13 cellular contexts compared by ENCODE assay signal in genomic region chr3:9136746-9137434, GRCh38.
DNase-seq lines count a peak whose midpoint lies in the region; ATAC-seq, FAIRE-seq and TF ChIP-seq lines count a peak whose summit lies in the region.
"Had no signal": no experiment of that assay in that cellular context is flagged by ENCODE, and none has a peak within 500 bp of the region (broad histone marks: within the 10 kb centered on the region; RNA-seq: fewer than 3 reads in every experiment).

No MANE protein-coding gene starts in this region.

- H3K4me1 Mint-ChIP-seq in brain: peaks cover 72% of the 10 kb centered on the region
- H3K4me1 Mint-ChIP-seq in CD4-positive, alpha-beta memory T cell: no peaks in the 10 kb centered on the region

- peaks cover 27% of the 10 kb centered on the region for H3K27me3 ChIP-seq in HUES48 (ENCODE audit: control insufficient read depth, insufficient read depth, low read length)
- peaks cover 3 to 39% of the 10 kb centered on the region in 2 experiments for H3K27me3 ChIP-seq in mesenchymal stem cell (ENCODE audit: control insufficient read depth in 1 of 2, insufficient read depth in 1 of 2, low read length in 2 of 2)
- peaks cover 16% of the 10 kb centered on the region for H3K27me3 ChIP-seq in smooth muscle cell (ENCODE audit: low read depth)
- no peaks in the 10 kb centered on the region for H3K27me3 ChIP-seq in CD4-positive, alpha-beta memory T cell (ENCODE audit: insufficient read depth, low read length)
- H3K27me3 ChIP-seq: MG63 had no signal

- H3K4me2 ChIP-seq in mesenchymal stem cell (ENCODE audit: low read length, poor library complexity, severe bottlenecking) (no peak overlapping the region), smooth muscle cell (peak overlapping the region; percentile 91)

- TF ChIP-seq CTCF in brain (conservative IDR thresholded peaks at IDR 0.05) (no peak), smooth muscle cell (IDR thresholded peaks at IDR 0.05; ENCODE audit: borderline replicate concordance, insufficient read depth, poor library complexity, severe bottlenecking) (no peak)

- H4K8ac ChIP-seq in mesenchymal stem cell (ENCODE audit: low read length): no peak overlapping the region

- POLR2A ChIA-PET in CD4-positive, alpha-beta memory T cell (lab: Charles Lee; ENCODE audit: partially characterized antibody): no interaction called here

- no peak overlapping the region for H3K4ac ChIP-seq in mesenchymal stem cell (ENCODE audit: low read depth in 1 of 2, low read length in 2 of 2)

- no peak overlapping the region for H2BK120ac ChIP-seq in mesenchymal stem cell (ENCODE audit: low read depth, low read length)

- peaks cover 3 to 16% (median 8%) of the 10 kb centered on the region in 5 experiments for H3K9me3 Mint-ChIP-seq in brain
- peaks cover 0 to 7% (median 3%) of the 10 kb centered on the region in 8 donors for H3K9me3 Mint-ChIP-seq in CD4-positive, alpha-beta memory T cell

- 90% methylated on average over 12 of the region's 12 CpGs for WGBS in mesenchymal stem cell
- 94% methylated on average over 12 of the region's 12 CpGs for WGBS in smooth muscle cell (ENCODE audit: low lambda C conversion rate)

- H4K91ac ChIP-seq in mesenchymal stem cell (ENCODE audit: low read length): no peak overlapping the region

- H3K36me3 ChIP-seq in HUES48 (ENCODE audit: control insufficient read depth, insufficient read depth, low read length) (no peaks in the 10 kb centered on the region), mesenchymal stem cell (ENCODE audit: control insufficient read depth in 1 of 2, insufficient read depth in 2 of 2, low read depth in 1 of 2, low read length in 2 of 2) (no peaks in the 10 kb centered on the region), smooth muscle cell (ENCODE audit: low read depth) (no peaks in the 10 kb centered on the region)
- no peaks in the 10 kb centered on the region for H3K36me3 ChIP-seq in CD4-positive, alpha-beta memory T cell (ENCODE audit: insufficient read depth, low read length)
- H3K36me3 ChIP-seq: MG63 had no signal

- H3K18ac ChIP-seq in mesenchymal stem cell (ENCODE audit: low read depth in 1 of 2, low read length in 2 of 2): no peak overlapping the region

- no peak overlapping the region for H3K9ac ChIP-seq in HUES48 (ENCODE audit: low read depth, low read length)
- peak overlapping the region; percentile 47 for H3K9ac ChIP-seq in mesenchymal stem cell (ENCODE audit: low read length)
- no peak overlapping the region for H3K9ac ChIP-seq in smooth muscle cell (ENCODE audit: low read depth)

- H3K27ac Mint-ChIP-seq in brain: peak overlapping the region; percentile 8 to 87 (median 60)
- H3K27ac Mint-ChIP-seq in CD4-positive, alpha-beta memory T cell: no peak overlapping the region

- no peak overlapping the region for H2BK12ac ChIP-seq in mesenchymal stem cell (ENCODE audit: low read length in 2 of 2)

- peaks cover 8% of the 10 kb centered on the region for H3K27me3 Mint-ChIP-seq in brain
- peaks cover 6 to 24% of the 10 kb centered on the region in 2 donors for H3K27me3 Mint-ChIP-seq in CD4-positive, alpha-beta memory T cell

- ATAC-seq in HG02884 (IDR thresholded peaks at IDR 0.05; ENCODE audit: unreplicated experiment): no peak

- H3K27ac ChIP-seq in HUES48 (ENCODE audit: low read depth, low read length) (no peak overlapping the region), mesenchymal stem cell (ENCODE audit: low read length, poor library complexity, severe bottlenecking) (no peak overlapping the region), smooth muscle cell (ENCODE audit: low read depth) (no peak overlapping the region)
- H3K27ac ChIP-seq in CD4-positive, alpha-beta memory T cell (ENCODE audit: low read depth, low read length): no peak overlapping the region
- H3K27ac ChIP-seq: SK-N-MC, skin epidermis had no signal

- H3F3A ChIP-seq in smooth muscle cell (ENCODE audit: low read depth): no peaks in the 10 kb centered on the region

- no peaks in the 10 kb centered on the region for H4K20me1 ChIP-seq in smooth muscle cell (ENCODE audit: low read depth)

- no peak overlapping the region for H2BK5ac ChIP-seq in mesenchymal stem cell (ENCODE audit: low read depth, low read length, poor library complexity, severe bottlenecking)

- no peaks in the 10 kb centered on the region for H3K79me2 ChIP-seq in smooth muscle cell (ENCODE audit: low read depth)

- H3K4me3 ChIP-seq in HUES48 (ENCODE audit: low read depth, low read length) (peak overlapping the region; percentile 5; the same call in 1 of the 2 replicates), mesenchymal stem cell (ENCODE audit: insufficient read depth in 1 of 2, low read depth in 1 of 2, low read length in 2 of 2) (no peak overlapping the region), smooth muscle cell (peak overlapping the region; percentile 51)
- no peak overlapping the region for H3K4me3 ChIP-seq in CD4-positive, alpha-beta memory T cell (ENCODE audit: low read length in 2 of 2)
- H3K4me3 ChIP-seq: MG63, SK-N-MC had no signal

- no peak overlapping the region for H2BK15ac ChIP-seq in mesenchymal stem cell (ENCODE audit: low read depth, poor library complexity, severe bottlenecking)

- H3K23ac ChIP-seq in mesenchymal stem cell (ENCODE audit: low read length in 2 of 2): no peak overlapping the region

- H2AFZ ChIP-seq in mesenchymal stem cell (ENCODE audit: low read depth, low read length) (no peak overlapping the region), smooth muscle cell (ENCODE audit: low read depth) (peak overlapping the region; percentile 79)

- H3K4me1 ChIP-seq in HUES48 (ENCODE audit: control insufficient read depth, insufficient read depth, low read length) (peaks cover 10% of the 10 kb centered on the region), mesenchymal stem cell (ENCODE audit: control insufficient read depth, insufficient read depth, low read depth, low read length) (peaks cover 15% of the 10 kb centered on the region), smooth muscle cell (ENCODE audit: low read depth) (peaks cover 12% of the 10 kb centered on the region)
- no peaks in the 10 kb centered on the region for H3K4me1 ChIP-seq in CD4-positive, alpha-beta memory T cell (ENCODE audit: insufficient read depth, low read length)

- H3K14ac ChIP-seq in mesenchymal stem cell (ENCODE audit: low read length in 2 of 2): no peak overlapping the region

- peak overlapping the region; percentile 79 for H2AK5ac ChIP-seq in mesenchymal stem cell (ENCODE audit: low read length, severe bottlenecking)

- H3K36me3 Mint-ChIP-seq in brain: peaks cover 26% of the 10 kb centered on the region
- H3K36me3 Mint-ChIP-seq in CD4-positive, alpha-beta memory T cell: no peaks in the 10 kb centered on the region

- DNase-seq in mesenchymal stem cell (no peak), smooth muscle cell (lab: John Stamatoyannopoulos, UW; ENCODE audit: unreplicated experiment) (no peak), RCC 7860 (ENCODE audit: low spot score) (no peak)
- DNase-seq in CD4-positive, alpha-beta memory T cell: no peak
- DNase-seq: activated effector memory CD4-positive, alpha-beta T cell treated with Interleukin-2 at 50 U/mL for 16 hours; MG63; NCI-H1436 treated with DMSO at 0.1 percent for 48 hours had no signal

- CTCF ChIA-PET in CD4-positive, alpha-beta memory T cell (lab: Charles Lee; ENCODE audit: partially characterized antibody): no interaction called here

- no peaks in the 10 kb centered on the region for H3K9me3 ChIP-seq in HUES48 (ENCODE audit: control insufficient read depth, insufficient read depth, low read length)
- peaks cover 5% of the 10 kb centered on the region for H3K9me3 ChIP-seq in mesenchymal stem cell (ENCODE audit: control insufficient read depth, low read length)
- no peaks in the 10 kb centered on the region for H3K9me3 ChIP-seq in smooth muscle cell (replicated peaks; ENCODE audit: low read depth)
- H3K9me3 ChIP-seq in CD4-positive, alpha-beta memory T cell (ENCODE audit: control insufficient read depth in 1 of 2, low read length in 2 of 2): no peaks in the 10 kb centered on the region
- H3K9me3 ChIP-seq: MG63 had no signal

- no peaks in the 10 kb centered on the region for H3K79me1 ChIP-seq in mesenchymal stem cell (replicated peaks; ENCODE audit: low read length, poor library complexity, severe bottlenecking)

- FAIRE-seq in RCC 7860 (lab: Jason Lieb, UNC): no peak
- FAIRE-seq: GM12891 had no signal

- intact Hi-C loops in CD4-positive, alpha-beta memory T cell (cut with micrococcal nuclease): no loop called here

- peak overlapping the region in 4 of 5 experiments; percentile 7 to 81 (median 62) for H3K4me3 Mint-ChIP-seq in brain
- no peak overlapping the region for H3K4me3 Mint-ChIP-seq in CD4-positive, alpha-beta memory T cell

Comparison
In these comparisons a context has a peak if more than half of its experiments do, and no peak if none do; other contexts are left out.
1. H3K4me3 ChIP-seq: peak in HUES48 (single experiment) and smooth muscle cell (single experiment); none in mesenchymal stem cell (0 of 2) and CD4-positive, alpha-beta memory T cell (0 of 2).
2. H3K27ac Mint-ChIP-seq: peak in brain (5 of 5); none in CD4-positive, alpha-beta memory T cell (0 of 7).
3. H3K4me3 Mint-ChIP-seq: peak in brain (4 of 5); none in CD4-positive, alpha-beta memory T cell (0 of 8).